In the genomic region with DNA sequence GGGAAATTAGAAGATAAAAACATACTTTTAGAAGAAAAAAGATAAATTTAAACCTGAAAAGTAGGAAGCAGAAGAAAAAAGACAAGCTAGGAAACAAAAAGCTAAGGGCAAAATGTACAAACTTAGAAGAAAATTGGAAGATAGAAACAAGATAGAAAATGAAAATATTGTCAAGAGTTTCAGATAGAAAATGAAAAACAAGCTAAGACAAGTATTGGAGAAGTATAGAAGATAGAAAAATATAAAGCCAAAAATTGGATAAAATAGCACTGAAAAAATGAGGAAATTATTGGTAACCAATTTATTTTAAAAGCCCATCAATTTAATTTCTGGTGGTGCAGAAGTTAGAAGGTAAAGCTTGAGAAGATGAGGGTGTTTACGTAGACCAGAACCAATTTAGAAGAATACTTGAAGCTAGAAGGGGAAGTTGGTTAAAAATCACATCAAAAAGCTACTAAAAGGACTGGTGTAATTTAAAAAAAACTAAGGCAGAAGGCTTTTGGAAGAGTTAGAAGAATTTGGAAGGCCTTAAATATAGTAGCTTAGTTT, we compare ENCODE assay signal across 1 cellular context.
TF ChIP-seq lines count a peak whose summit lies in the region.

No MANE protein-coding gene starts in this region.

TF ChIP-seq in H1, 55 proteins besides CTCF, POLR2A, EP300 and RAD21:
- TF ChIP-seq, protein P1, sequence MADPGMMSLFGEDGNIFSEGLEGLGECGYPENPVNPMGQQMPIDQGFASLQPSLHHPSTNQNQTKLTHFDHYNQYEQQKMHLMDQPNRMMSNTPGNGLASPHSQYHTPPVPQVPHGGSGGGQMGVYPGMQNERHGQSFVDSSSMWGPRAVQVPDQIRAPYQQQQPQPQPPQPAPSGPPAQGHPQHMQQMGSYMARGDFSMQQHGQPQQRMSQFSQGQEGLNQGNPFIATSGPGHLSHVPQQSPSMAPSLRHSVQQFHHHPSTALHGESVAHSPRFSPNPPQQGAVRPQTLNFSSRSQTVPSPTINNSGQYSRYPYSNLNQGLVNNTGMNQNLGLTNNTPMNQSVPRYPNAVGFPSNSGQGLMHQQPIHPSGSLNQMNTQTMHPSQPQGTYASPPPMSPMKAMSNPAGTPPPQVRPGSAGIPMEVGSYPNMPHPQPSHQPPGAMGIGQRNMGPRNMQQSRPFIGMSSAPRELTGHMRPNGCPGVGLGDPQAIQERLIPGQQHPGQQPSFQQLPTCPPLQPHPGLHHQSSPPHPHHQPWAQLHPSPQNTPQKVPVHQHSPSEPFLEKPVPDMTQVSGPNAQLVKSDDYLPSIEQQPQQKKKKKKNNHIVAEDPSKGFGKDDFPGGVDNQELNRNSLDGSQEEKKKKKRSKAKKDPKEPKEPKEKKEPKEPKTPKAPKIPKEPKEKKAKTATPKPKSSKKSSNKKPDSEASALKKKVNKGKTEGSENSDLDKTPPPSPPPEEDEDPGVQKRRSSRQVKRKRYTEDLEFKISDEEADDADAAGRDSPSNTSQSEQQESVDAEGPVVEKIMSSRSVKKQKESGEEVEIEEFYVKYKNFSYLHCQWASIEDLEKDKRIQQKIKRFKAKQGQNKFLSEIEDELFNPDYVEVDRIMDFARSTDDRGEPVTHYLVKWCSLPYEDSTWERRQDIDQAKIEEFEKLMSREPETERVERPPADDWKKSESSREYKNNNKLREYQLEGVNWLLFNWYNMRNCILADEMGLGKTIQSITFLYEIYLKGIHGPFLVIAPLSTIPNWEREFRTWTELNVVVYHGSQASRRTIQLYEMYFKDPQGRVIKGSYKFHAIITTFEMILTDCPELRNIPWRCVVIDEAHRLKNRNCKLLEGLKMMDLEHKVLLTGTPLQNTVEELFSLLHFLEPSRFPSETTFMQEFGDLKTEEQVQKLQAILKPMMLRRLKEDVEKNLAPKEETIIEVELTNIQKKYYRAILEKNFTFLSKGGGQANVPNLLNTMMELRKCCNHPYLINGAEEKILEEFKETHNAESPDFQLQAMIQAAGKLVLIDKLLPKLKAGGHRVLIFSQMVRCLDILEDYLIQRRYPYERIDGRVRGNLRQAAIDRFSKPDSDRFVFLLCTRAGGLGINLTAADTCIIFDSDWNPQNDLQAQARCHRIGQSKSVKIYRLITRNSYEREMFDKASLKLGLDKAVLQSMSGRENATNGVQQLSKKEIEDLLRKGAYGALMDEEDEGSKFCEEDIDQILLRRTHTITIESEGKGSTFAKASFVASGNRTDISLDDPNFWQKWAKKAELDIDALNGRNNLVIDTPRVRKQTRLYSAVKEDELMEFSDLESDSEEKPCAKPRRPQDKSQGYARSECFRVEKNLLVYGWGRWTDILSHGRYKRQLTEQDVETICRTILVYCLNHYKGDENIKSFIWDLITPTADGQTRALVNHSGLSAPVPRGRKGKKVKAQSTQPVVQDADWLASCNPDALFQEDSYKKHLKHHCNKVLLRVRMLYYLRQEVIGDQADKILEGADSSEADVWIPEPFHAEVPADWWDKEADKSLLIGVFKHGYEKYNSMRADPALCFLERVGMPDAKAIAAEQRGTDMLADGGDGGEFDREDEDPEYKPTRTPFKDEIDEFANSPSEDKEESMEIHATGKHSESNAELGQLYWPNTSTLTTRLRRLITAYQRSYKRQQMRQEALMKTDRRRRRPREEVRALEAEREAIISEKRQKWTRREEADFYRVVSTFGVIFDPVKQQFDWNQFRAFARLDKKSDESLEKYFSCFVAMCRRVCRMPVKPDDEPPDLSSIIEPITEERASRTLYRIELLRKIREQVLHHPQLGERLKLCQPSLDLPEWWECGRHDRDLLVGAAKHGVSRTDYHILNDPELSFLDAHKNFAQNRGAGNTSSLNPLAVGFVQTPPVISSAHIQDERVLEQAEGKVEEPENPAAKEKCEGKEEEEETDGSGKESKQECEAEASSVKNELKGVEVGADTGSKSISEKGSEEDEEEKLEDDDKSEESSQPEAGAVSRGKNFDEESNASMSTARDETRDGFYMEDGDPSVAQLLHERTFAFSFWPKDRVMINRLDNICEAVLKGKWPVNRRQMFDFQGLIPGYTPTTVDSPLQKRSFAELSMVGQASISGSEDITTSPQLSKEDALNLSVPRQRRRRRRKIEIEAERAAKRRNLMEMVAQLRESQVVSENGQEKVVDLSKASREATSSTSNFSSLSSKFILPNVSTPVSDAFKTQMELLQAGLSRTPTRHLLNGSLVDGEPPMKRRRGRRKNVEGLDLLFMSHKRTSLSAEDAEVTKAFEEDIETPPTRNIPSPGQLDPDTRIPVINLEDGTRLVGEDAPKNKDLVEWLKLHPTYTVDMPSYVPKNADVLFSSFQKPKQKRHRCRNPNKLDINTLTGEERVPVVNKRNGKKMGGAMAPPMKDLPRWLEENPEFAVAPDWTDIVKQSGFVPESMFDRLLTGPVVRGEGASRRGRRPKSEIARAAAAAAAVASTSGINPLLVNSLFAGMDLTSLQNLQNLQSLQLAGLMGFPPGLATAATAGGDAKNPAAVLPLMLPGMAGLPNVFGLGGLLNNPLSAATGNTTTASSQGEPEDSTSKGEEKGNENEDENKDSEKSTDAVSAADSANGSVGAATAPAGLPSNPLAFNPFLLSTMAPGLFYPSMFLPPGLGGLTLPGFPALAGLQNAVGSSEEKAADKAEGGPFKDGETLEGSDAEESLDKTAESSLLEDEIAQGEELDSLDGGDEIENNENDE (IDR thresholded peaks at IDR 0.05; ENCODE audit: insufficient replicate concordance, low read length), result peak; percentile 42
- 0 out of 2 replicates have a peak, but pooled peaks have one; percentile 15 for TF ChIP-seq SP1 (IDR thresholded peaks at IDR 0.05; ENCODE audit: low read depth, low read length)
- peak; percentile 79 for TF ChIP-seq CHD1 (IDR thresholded peaks at IDR 0.05; ENCODE audit: low read depth, low read length)
- TF ChIP-seq CBX8 (IDR thresholded peaks at IDR 0.05; ENCODE audit: borderline replicate concordance, low read depth, low read length), result no peak
